Comparison of ENCODE assay signal across 13 cellular contexts in the genomic region with DNA sequence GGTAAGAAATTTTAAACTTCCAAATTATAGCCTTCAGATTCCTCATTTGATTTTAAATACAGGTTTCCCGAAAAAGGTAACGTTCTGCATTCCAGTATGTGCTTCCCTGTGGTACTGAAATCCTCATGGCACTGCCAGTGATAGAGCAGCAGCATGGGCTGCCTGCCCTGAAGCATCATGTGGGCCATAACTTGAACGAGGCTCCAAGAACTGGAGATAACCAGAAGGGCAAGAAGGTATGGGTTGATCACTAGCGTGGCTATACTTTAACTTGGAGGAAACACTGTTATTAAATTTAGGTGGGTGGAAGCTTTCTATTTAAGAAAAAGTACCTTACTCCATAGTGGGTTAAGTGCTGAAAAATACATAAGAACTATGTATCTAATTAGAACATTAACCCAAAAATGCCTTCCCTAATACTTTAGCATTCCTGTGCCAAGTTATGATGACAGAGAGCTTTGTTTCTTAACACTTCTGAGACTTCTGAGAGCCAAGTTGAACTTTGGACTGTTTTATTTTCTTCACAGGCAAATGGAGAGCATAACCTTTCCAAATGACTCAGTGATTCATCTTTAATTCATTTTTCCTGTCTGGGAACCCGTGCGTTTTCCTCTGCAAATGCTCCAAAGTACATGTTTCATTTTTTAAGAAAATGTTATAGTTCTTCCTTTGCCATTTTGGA.
A peak's percentile ranks its signal among the peaks of the same experiment; 100 is the strongest.
DNase-seq lines count a peak whose midpoint lies in the region; ATAC-seq, FAIRE-seq and TF ChIP-seq lines count a peak whose summit lies in the region.
"Had no signal": no experiment of that assay in that cellular context is flagged by ENCODE, and none has a peak within 500 bp of the region (broad histone marks: within the 10 kb centered on the region; RNA-seq: fewer than 3 reads in every experiment).

No MANE protein-coding gene starts in this region.

- H3K27ac ChIP-seq in SK-N-SH (ENCODE audit: low read depth in 2 of 2, low read length in 1 of 2) (peak overlapping the region; percentile 6 to 77; a peak in 3 of 4 replicates), pancreas (no peak overlapping the region), neuronal stem cell (replicated peaks; ENCODE audit: low read length) (no peak overlapping the region)
- H3K27ac ChIP-seq: SJCRH30 had no signal

- TF ChIP-seq RAD21 in SK-N-SH (IDR thresholded peaks at IDR 0.05; ENCODE audit: low read length) = no peak

- CTCF ChIA-PET in SK-N-SH (lab: Yijun Ruan, JAX) = no interaction called here

- H3K23ac ChIP-seq in neuronal stem cell (ENCODE audit: low read depth, low read length, poor library complexity) = no peak overlapping the region

- H3K4me3 ChIP-seq in SK-N-SH (ENCODE audit: low read depth in 2 of 2, low read length in 1 of 2) (no peak overlapping the region), fibroblast of mammary gland (ENCODE audit: control insufficient read depth, low read depth, low read length) (no peak overlapping the region), pancreas (no peak overlapping the region), neuronal stem cell (ENCODE audit: low read length in 2 of 2) (no peak overlapping the region)
- H3K4me3 ChIP-seq: SJCRH30 had no signal

- peaks cover 7 to 30% of the 10 kb centered on the region in 2 experiments for H3K4me1 ChIP-seq in SK-N-SH (ENCODE audit: control insufficient read depth in 1 of 2, insufficient read depth in 2 of 2, low read depth in 1 of 2, low read length in 1 of 2)
- H3K4me1 ChIP-seq in pancreas = peaks cover 0 to 8% (median 4%) of the 10 kb centered on the region in 3 donors
- peaks cover 0 to 2% of the 10 kb centered on the region in 2 donors for H3K4me1 ChIP-seq in neuronal stem cell (ENCODE audit: control insufficient read depth in 2 of 2, insufficient read depth in 1 of 2, low read depth in 1 of 2, low read length in 2 of 2)

- peaks cover 15% of the 10 kb centered on the region for H3F3A ChIP-seq in SK-N-SH (replicated peaks; ENCODE audit: insufficient read depth)

- H3K4me2 ChIP-seq in SK-N-SH = peak overlapping the region; percentile 61
- no peak overlapping the region for H3K4me2 ChIP-seq in neuronal stem cell (ENCODE audit: insufficient read depth, low read length, poor library complexity, severe bottlenecking)

- no peak overlapping the region for H2BK120ac ChIP-seq in neuronal stem cell (ENCODE audit: low read depth, low read length)

- H4K91ac ChIP-seq in neuronal stem cell (ENCODE audit: low read depth, low read length, poor library complexity) = no peak overlapping the region

- no peaks in the 10 kb centered on the region for H3K9me2 ChIP-seq in SK-N-SH

- DNase-seq in Caki2 (ENCODE audit: low read depth) (peak; percentile 59), SK-N-SH (no peak), fibroblast of mammary gland (ENCODE audit: low read depth) (peak; percentile 80), pancreas (no peak), neuronal stem cell (ENCODE audit: low spot score) (no peak), NOMO-1 treated with dmso at 0.1 percent for 144 hours (lab: John Stamatoyannopoulos, UW; ENCODE audit: unreplicated experiment) (no peak), urothelium cell line (ENCODE audit: low spot score) (no peak)
- DNase-seq: activated CD4-positive, CD25-positive, alpha-beta regulatory T cell treated with anti-CD3 and anti-CD28 coated beads, Interleukin-2, amount 50 U/mL, for 72 hours; MV-4-11; NCI-H446; SJCRH30; stimulated activated naive CD4-positive, alpha-beta T cell had no signal

- H3K14ac ChIP-seq in neuronal stem cell (ENCODE audit: low read length) = no peak overlapping the region

- H2BK5ac ChIP-seq in neuronal stem cell (ENCODE audit: low read length) = no peak overlapping the region

- intact Hi-C loops in pancreas (cut with DNase I) = loop anchor here in 1 of 3 donors (10.0 kb wide), 1 partner anchor 195 kb away; a partner anchor contains a TSS

- H3K9ac ChIP-seq in SK-N-SH = no peak overlapping the region; the same call in 1 of the 2 replicates
- no peak overlapping the region for H3K9ac ChIP-seq in neuronal stem cell (ENCODE audit: low read depth, low read length, poor library complexity)

- H2AFZ ChIP-seq in SK-N-SH (ENCODE audit: low read depth) = no peak overlapping the region
- no peak overlapping the region for H2AFZ ChIP-seq in neuronal stem cell (ENCODE audit: low read length)

- in situ Hi-C loops in Caki2 (cut with HindIII; ENCODE audit: low pct_unique_long_range_greater_than_20kb, low sequenced_read_pairs) = no loop called here

- H3K36me3 ChIP-seq in SK-N-SH (replicated peaks in 1 of 2; ENCODE audit: control insufficient read depth in 1 of 2, insufficient read depth in 2 of 2, low read length in 1 of 2) (no peaks in the 10 kb centered on the region), pancreas (no peaks in the 10 kb centered on the region), neuronal stem cell (replicated peaks in 1 of 2; ENCODE audit: control insufficient read depth in 2 of 2, insufficient read depth in 2 of 2, low read length in 2 of 2) (no peaks in the 10 kb centered on the region)
- H3K36me3 ChIP-seq: SJCRH30 had no signal

- TF ChIP-seq CTCF in SK-N-SH (IDR thresholded peaks at IDR 0.05) (no peak), fibroblast of mammary gland (conservative IDR thresholded peaks at IDR 0.05; ENCODE audit: control insufficient read depth, insufficient read depth, low read depth, low read length) (no peak), pancreas (IDR thresholded peaks at IDR 0.05) (no peak)

- H3K79me1 ChIP-seq in neuronal stem cell (ENCODE audit: low read depth, low read length) = no peaks in the 10 kb centered on the region

- no peaks in the 10 kb centered on the region for H4K20me1 ChIP-seq in SK-N-SH (ENCODE audit: insufficient read depth)

- no peak overlapping the region for H2AK5ac ChIP-seq in neuronal stem cell (ENCODE audit: low read depth, low read length)

- no peak overlapping the region for H3K18ac ChIP-seq in neuronal stem cell (ENCODE audit: low read length)

- POLR2A ChIA-PET in SK-N-SH (lab: Yijun Ruan, JAX) = no interaction called here

- ATAC-seq in pancreas = peak; percentile 48 to 80 (median 74)
- ATAC-seq in GM18868 (IDR thresholded peaks at IDR 0.05; ENCODE audit: unreplicated experiment) = no peak

- H2BK12ac ChIP-seq in neuronal stem cell (ENCODE audit: low read length) = no peak overlapping the region

- H4K8ac ChIP-seq in neuronal stem cell (ENCODE audit: low read depth, low read length) = no peak overlapping the region

- H3K79me2 ChIP-seq in SK-N-SH (ENCODE audit: insufficient read depth) = peaks cover 41% of the 10 kb centered on the region

- FAIRE-seq in pancreas (lab: Jason Lieb, UNC) (no peak), urothelium cell line (lab: Jason Lieb, UNC) (no peak)

- no peak overlapping the region for H2BK15ac ChIP-seq in neuronal stem cell (ENCODE audit: low read length)

- WGBS in SK-N-SH (ENCODE audit: low lambda C conversion rate) = 43% methylated on average over 6 of the region's 6 CpGs
- 41 to 43% methylated on average over 6 of the region's 6 CpGs for WGBS in pancreas, 2 donors
- no CpG with 5 or more reads among the region's 6 CpGs for WGBS in neuronal stem cell (ENCODE audit: extremely low coverage in 2 of 2, insufficient read length in 2 of 2, insufficient replicate concordance in 1 of 2), 2 donors

- TF ChIP-seq EP300 in SK-N-SH (IDR thresholded peaks at IDR 0.05; ENCODE audit: borderline replicate concordance in 1 of 2, low read depth in 1 of 2, low read length in 1 of 2) = peak; percentile 15 to 18; a peak in 1 of 4 replicates

- H3K9me3 ChIP-seq in SK-N-SH (no peaks in the 10 kb centered on the region), pancreas (no peaks in the 10 kb centered on the region), neuronal stem cell (replicated peaks in 1 of 2; ENCODE audit: control insufficient read depth in 2 of 2, insufficient read depth in 1 of 2, low read depth in 1 of 2, low read length in 2 of 2) (no peaks in the 10 kb centered on the region)
- H3K9me3 ChIP-seq: SJCRH30 had no signal

- H3K27me3 ChIP-seq in SK-N-SH (ENCODE audit: insufficient read depth) (no peaks in the 10 kb centered on the region), pancreas (no peaks in the 10 kb centered on the region), neuronal stem cell (ENCODE audit: control insufficient read depth in 3 of 3, insufficient read depth in 3 of 3, low read depth in 1 of 3, low read length in 3 of 3) (no peaks in the 10 kb centered on the region)
- H3K27me3 ChIP-seq: SJCRH30 had no signal

- no peak overlapping the region for H3K4ac ChIP-seq in neuronal stem cell (ENCODE audit: low read length)

TF ChIP-seq in SK-N-SH, 30 proteins besides CTCF, POLR2A, EP300 and RAD21 (continues in another document):
- no peak for TF ChIP-seq MXI1 (IDR thresholded peaks at IDR 0.05; ENCODE audit: low read depth, low read length)
- no peak for TF ChIP-seq RCOR1 (IDR thresholded peaks at IDR 0.05; ENCODE audit: low read length)
- TF ChIP-seq, protein P1, sequence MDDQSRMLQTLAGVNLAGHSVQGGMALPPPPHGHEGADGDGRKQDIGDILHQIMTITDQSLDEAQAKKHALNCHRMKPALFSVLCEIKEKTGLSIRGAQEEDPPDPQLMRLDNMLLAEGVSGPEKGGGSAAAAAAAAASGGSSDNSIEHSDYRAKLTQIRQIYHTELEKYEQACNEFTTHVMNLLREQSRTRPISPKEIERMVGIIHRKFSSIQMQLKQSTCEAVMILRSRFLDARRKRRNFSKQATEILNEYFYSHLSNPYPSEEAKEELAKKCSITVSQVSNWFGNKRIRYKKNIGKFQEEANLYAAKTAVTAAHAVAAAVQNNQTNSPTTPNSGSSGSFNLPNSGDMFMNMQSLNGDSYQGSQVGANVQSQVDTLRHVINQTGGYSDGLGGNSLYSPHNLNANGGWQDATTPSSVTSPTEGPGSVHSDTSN (IDR thresholded peaks at IDR 0.05) = peak; percentile 44
- TF ChIP-seq, protein P2, sequence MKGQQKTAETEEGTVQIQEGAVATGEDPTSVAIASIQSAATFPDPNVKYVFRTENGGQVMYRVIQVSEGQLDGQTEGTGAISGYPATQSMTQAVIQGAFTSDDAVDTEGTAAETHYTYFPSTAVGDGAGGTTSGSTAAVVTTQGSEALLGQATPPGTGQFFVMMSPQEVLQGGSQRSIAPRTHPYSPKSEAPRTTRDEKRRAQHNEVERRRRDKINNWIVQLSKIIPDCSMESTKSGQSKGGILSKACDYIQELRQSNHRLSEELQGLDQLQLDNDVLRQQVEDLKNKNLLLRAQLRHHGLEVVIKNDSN (IDR thresholded peaks at IDR 0.05; ENCODE audit: borderline replicate concordance, low read depth) = no peak
- TF ChIP-seq RXRA (IDR thresholded peaks at IDR 0.05; ENCODE audit: borderline replicate concordance, low read depth) = peak; percentile 64; the same call in 1 of the 2 replicates
- peak; percentile 56 for TF ChIP-seq JUND (IDR thresholded peaks at IDR 0.05)
- no peak for TF ChIP-seq FOXM1 (IDR thresholded peaks at IDR 0.05; ENCODE audit: low read depth)
- TF ChIP-seq ELF1 (IDR thresholded peaks at IDR 0.05) = no peak
- no peak for TF ChIP-seq GABPA (IDR thresholded peaks at IDR 0.05; ENCODE audit: low read depth)

Comparison
In these comparisons a context has a peak if more than half of its experiments do, and no peak if none do; other contexts are left out.
1. DNase-seq: peak in Caki2 (single experiment) and fibroblast of mammary gland (single experiment); none in SK-N-SH (single experiment), pancreas (0 of 6), neuronal stem cell (single experiment), NOMO-1 treated with dmso at 0.1 percent for 144 hours (single experiment) and urothelium cell line (single experiment).
2. H3K27ac ChIP-seq: peak in SK-N-SH (2 of 2); none in pancreas (0 of 4) and neuronal stem cell (single experiment).